ENCODE assay signal across 11 cellular contexts in genomic region chr4:129526812-129527211, GRCh38.
DNase-seq lines count a peak whose midpoint lies in the region; ATAC-seq and TF ChIP-seq lines count a peak whose summit lies in the region.
"Had no signal": no experiment of that assay in that cellular context is flagged by ENCODE, and none has a peak within 500 bp of the region (broad histone marks: within the 10 kb centered on the region; RNA-seq: fewer than 3 reads in every experiment).

No MANE protein-coding gene starts in this region.

- ATAC-seq in PC-3, result peak; percentile 40; the same call in 1 of the 2 replicates
- ATAC-seq in T-helper 17 cell, result no peak
- ATAC-seq in GM21717 (IDR thresholded peaks at IDR 0.05; ENCODE audit: unreplicated experiment), result no peak
- ATAC-seq: stimulated activated memory B cell treated with anti-CD40 and anti-IgM and Interleukin-4, amounts not matched to agents 10 μg/mL and 1 μg/mL and 100 μg/mL, for 72 hours had no signal

- no peak overlapping the region for H3K4me3 Mint-ChIP-seq in T-helper 17 cell
- H3K4me3 Mint-ChIP-seq: memory B cell; stimulated activated memory B cell treated with anti-CD40 and anti-IgM and Interleukin-4, amounts not matched to agents 10 μg/mL and 1 μg/mL and 100 μg/mL, for 72 hours had no signal

- H3F3A ChIP-seq in PC-3 (ENCODE audit: low read length, unreplicated experiment), result no peaks in the 10 kb centered on the region

- H3K36me3 ChIP-seq in A673 (ENCODE audit: insufficient read depth, low read length, poor library complexity, severe bottlenecking) (no peaks in the 10 kb centered on the region), PC-3 (ENCODE audit: low read depth, low read length) (no peaks in the 10 kb centered on the region)

- H3K9me2 ChIP-seq in PC-3 (replicated peaks; ENCODE audit: low read length), result no peaks in the 10 kb centered on the region

- no peaks in the 10 kb centered on the region for H3K36me3 Mint-ChIP-seq in T-helper 17 cell (ENCODE audit: low read depth)
- H3K36me3 Mint-ChIP-seq: memory B cell; stimulated activated memory B cell treated with anti-CD40 and anti-IgM and Interleukin-4, amounts not matched to agents 10 μg/mL and 1 μg/mL and 100 μg/mL, for 72 hours had no signal

- no peak overlapping the region for H3K4me2 ChIP-seq in PC-3 (ENCODE audit: low read length)

- no peak overlapping the region for H3K9ac ChIP-seq in PC-3 (ENCODE audit: low read length)

- CTCF ChIA-PET in A673 (lab: Charles Lee), result no interaction called here
- CTCF ChIA-PET in PC-3 (lab: Charles Lee), result interaction anchor here (0.7 kb wide), 1 partner anchor 1903 kb away, joined by 3 read pairs; no protein-coding TSS in a partner anchor

- H3K9me3 ChIP-seq in A673 (ENCODE audit: low read depth, low read length, poor library complexity, severe bottlenecking) (no peaks in the 10 kb centered on the region), PC-3 (ENCODE audit: low read length) (no peaks in the 10 kb centered on the region), T-helper 17 cell (ENCODE audit: control insufficient read depth, low read length, poor library complexity, severe bottlenecking) (no peaks in the 10 kb centered on the region)

- POLR2A ChIA-PET in A673 (lab: Charles Lee; ENCODE audit: low non-redundant PET), result no interaction called here
- POLR2A ChIA-PET in PC-3 (lab: Charles Lee; ENCODE audit: unreplicated experiment), result no interaction called here

- H3K4me1 ChIP-seq in A673 (ENCODE audit: insufficient read depth, low read length, poor library complexity, severe bottlenecking), result no peaks in the 10 kb centered on the region
- no peaks in the 10 kb centered on the region for H3K4me1 ChIP-seq in PC-3 (ENCODE audit: insufficient read depth, low read length)

- H3K4me1 Mint-ChIP-seq in T-helper 17 cell, result no peaks in the 10 kb centered on the region
- H3K4me1 Mint-ChIP-seq: memory B cell; stimulated activated memory B cell treated with anti-CD40 and anti-IgM and Interleukin-4, amounts not matched to agents 10 μg/mL and 1 μg/mL and 100 μg/mL, for 72 hours had no signal

- no peaks in the 10 kb centered on the region for H3K79me2 ChIP-seq in PC-3 (ENCODE audit: low read length)

- H3K27me3 ChIP-seq in A673 (replicated peaks; ENCODE audit: insufficient read depth, low read depth, low read length, poor library complexity) (no peaks in the 10 kb centered on the region), PC-3 (ENCODE audit: low read length) (peaks cover 5% of the 10 kb centered on the region; the same call in 1 of the 2 replicates)

- no peaks in the 10 kb centered on the region for H4K20me1 ChIP-seq in PC-3 (ENCODE audit: low read length)

- no peaks in the 10 kb centered on the region for H3K27me3 Mint-ChIP-seq in T-helper 17 cell
- H3K27me3 Mint-ChIP-seq: memory B cell; stimulated activated memory B cell treated with anti-CD40 and anti-IgM and Interleukin-4, amounts not matched to agents 10 μg/mL and 1 μg/mL and 100 μg/mL, for 72 hours had no signal

- intact Hi-C loops in A673 (cut with micrococcal nuclease; ENCODE audit: unreplicated experiment) (loop anchor here (2.0 to 10.0 kb wide), 3 partner anchors 114 to 398 kb away; no protein-coding TSS in a partner anchor), PC-3 (cut with micrococcal nuclease) (loop anchor here (2.0 to 5.0 kb wide), 4 partner anchors 114 to 830 kb away; no protein-coding TSS in a partner anchor)

- BruUV-seq in A673 (replicated peaks; lab: Mats Ljungman, UMichigan) (no TSS peak), PC-3 (replicated peaks; lab: Mats Ljungman, UMichigan) (no TSS peak)

- H3K27ac Mint-ChIP-seq in T-helper 17 cell, result no peak overlapping the region
- H3K27ac Mint-ChIP-seq: memory B cell; stimulated activated memory B cell treated with anti-CD40 and anti-IgM and Interleukin-4, amounts not matched to agents 10 μg/mL and 1 μg/mL and 100 μg/mL, for 72 hours had no signal

- TF ChIP-seq CTCF in A673 (conservative IDR thresholded peaks at IDR 0.05; ENCODE audit: low read depth, low read length), result peak; percentile 55
- peak; percentile 50 for TF ChIP-seq CTCF in PC-3 (conservative IDR thresholded peaks at IDR 0.05; ENCODE audit: low read depth, low read length)
- peak; percentile 28 for TF ChIP-seq CTCF in epithelial cell of esophagus (IDR thresholded peaks at IDR 0.05; ENCODE audit: insufficient read depth, low read depth, low read length, missing control alignments)

- H3K4me3 ChIP-seq in A673 (ENCODE audit: low read depth, low read length, poor library complexity, severe bottlenecking), result no peak overlapping the region
- H3K4me3 ChIP-seq in PC-3 (ENCODE audit: low read length), result no peak overlapping the region
- no peak overlapping the region for H3K4me3 ChIP-seq in epithelial cell of esophagus (ENCODE audit: low read length)

- no peak overlapping the region for H2AFZ ChIP-seq in PC-3 (ENCODE audit: low read length)

- H3K27ac ChIP-seq in A673 (ENCODE audit: low read depth, low read length, poor library complexity, severe bottlenecking) (no peak overlapping the region), PC-3 (ENCODE audit: low read length) (no peak overlapping the region)

- DNase-seq in A673 (ENCODE audit: low spot score) (peak; percentile 40), HPDE6-E6E7 (ENCODE audit: extremely low spot score) (peak; percentile 2), PC-3 (peak; percentile 37), epithelial cell of esophagus (ENCODE audit: low read depth) (peak; percentile 42), T-helper 17 cell (no peak), KG1 (lab: John Stamatoyannopoulos, UW) (no peak)
- no peak for DNase-seq in effector CD4-positive, alpha-beta T cell
- DNase-seq: NCI-H1105 treated with DMSO at 0.1 percent for 48 hours had no signal

Comparison
In these comparisons a context has a peak if more than half of its experiments do, and no peak if none do; other contexts are left out.
1. DNase-seq: peak in A673 (single experiment), HPDE6-E6E7 (single experiment), PC-3 (single experiment) and epithelial cell of esophagus (single experiment); none in T-helper 17 cell (0 of 3), effector CD4-positive, alpha-beta T cell (single experiment) and KG1 (single experiment).
2. Peak in every context shown above with its lines, with median percentiles within 50 percentile points of each other: CTCF ChIP-seq.